1 cellular context compared by ENCODE assay signal in genomic region chr17:2853722-2854580, GRCh38.
TF ChIP-seq lines count a peak whose summit lies in the region.

No MANE protein-coding gene starts in this region.

TF ChIP-seq in HEK293, 187 proteins besides CTCF, POLR2A, EP300 and RAD21 (continued from another document and continues in another):
- TF ChIP-seq ZNF398 (tag by site-specific recombination; IDR thresholded peaks at IDR 0.05) (no peak), ZNF202 (tag by site-specific recombination; IDR thresholded peaks at IDR 0.05; ENCODE audit: borderline replicate concordance) (no peak), ZNF48 (tag by site-specific recombination; IDR thresholded peaks at IDR 0.05) (no peak), ZSCAN16 (tag by site-specific recombination; IDR thresholded peaks at IDR 0.05) (no peak), SP7 (tag by site-specific recombination; IDR thresholded peaks at IDR 0.05) (0 out of 2 replicates have a peak, but pooled peaks have one; percentile 14), ZNF561 (tag by site-specific recombination; IDR thresholded peaks at IDR 0.05; ENCODE audit: borderline replicate concordance) (no peak), ZNF701 (tag by site-specific recombination; IDR thresholded peaks at IDR 0.05) (no peak), ZBTB6 (tag by site-specific recombination; IDR thresholded peaks at IDR 0.05) (no peak), ZSCAN5A (tag by site-specific recombination; IDR thresholded peaks at IDR 0.05) (no peak), ZNF114 (tag by site-specific recombination; IDR thresholded peaks at IDR 0.05) (no peak), SCRT1 (tag by site-specific recombination; IDR thresholded peaks at IDR 0.05; ENCODE audit: borderline replicate concordance) (no peak), KLF1 (tag by site-specific recombination; IDR thresholded peaks at IDR 0.05) (no peak), GFI1B (tag by site-specific recombination; IDR thresholded peaks at IDR 0.05) (no peak), ZNF610 (tag by site-specific recombination; IDR thresholded peaks at IDR 0.05; ENCODE audit: borderline replicate concordance) (no peak), REST (tag by site-specific recombination; IDR thresholded peaks at IDR 0.05) (no peak), ZNF707 (tag by site-specific recombination; IDR thresholded peaks at IDR 0.05) (no peak), ZNF157 (tag by site-specific recombination; IDR thresholded peaks at IDR 0.05) (no peak), ELK4 (IDR thresholded peaks at IDR 0.05; ENCODE audit: borderline replicate concordance, low read depth, low read length) (no peak), ZNF664 (tag by site-specific recombination; IDR thresholded peaks at IDR 0.05) (no peak), ZSCAN18 (tag by site-specific recombination; IDR thresholded peaks at IDR 0.05) (no peak), ZNF777 (tag by site-specific recombination; IDR thresholded peaks at IDR 0.05; ENCODE audit: borderline replicate concordance) (0 out of 2 replicates have a peak, but pooled peaks have one; percentile 42), ZNF658 (tag by site-specific recombination; IDR thresholded peaks at IDR 0.05) (no peak), ZNF580 (tag by site-specific recombination; IDR thresholded peaks at IDR 0.05) (no peak), PATZ1 (tag by site-specific recombination; IDR thresholded peaks at IDR 0.05) (no peak), ZNF121 (tag by site-specific recombination; IDR thresholded peaks at IDR 0.05) (no peak), IKZF3 (tag by site-specific recombination; IDR thresholded peaks at IDR 0.05) (no peak), ZNF19 (tag by site-specific recombination; IDR thresholded peaks at IDR 0.05; ENCODE audit: low read depth) (no peak), ZBTB44 (tag by site-specific recombination; IDR thresholded peaks at IDR 0.05) (no peak), ZNF692 (tag by site-specific recombination; IDR thresholded peaks at IDR 0.05) (no peak), ZBTB17 (tag by site-specific recombination; IDR thresholded peaks at IDR 0.05) (peak; percentile 95), ZFHX2 (tag by site-specific recombination; conservative IDR thresholded peaks at IDR 0.05) (no peak), ZNF211 (tag by site-specific recombination; IDR thresholded peaks at IDR 0.05; ENCODE audit: low read depth) (no peak), MEIS1 (CRISPR knock-in tag; IDR thresholded peaks at IDR 0.05; ENCODE audit: borderline replicate concordance) (no peak), ZNF416 (tag by site-specific recombination; IDR thresholded peaks at IDR 0.05) (no peak), ZNF513 (tag by site-specific recombination; IDR thresholded peaks at IDR 0.05) (no peak), ZNF23 (tag by site-specific recombination; IDR thresholded peaks at IDR 0.05; ENCODE audit: borderline replicate concordance) (no peak), ZNF174 (tag by site-specific recombination; IDR thresholded peaks at IDR 0.05) (no peak), ZSCAN23 (tag by site-specific recombination; IDR thresholded peaks at IDR 0.05) (no peak), ZNF354C (tag by site-specific recombination; IDR thresholded peaks at IDR 0.05; ENCODE audit: borderline replicate concordance, low read depth) (no peak), ZNF596 (tag by site-specific recombination; IDR thresholded peaks at IDR 0.05) (no peak), ZNF341 (tag by site-specific recombination; IDR thresholded peaks at IDR 0.05; ENCODE audit: low read depth) (no peak), ZNF639 (tag by site-specific recombination; IDR thresholded peaks at IDR 0.05) (no peak), SCRT2 (tag by site-specific recombination; IDR thresholded peaks at IDR 0.05) (no peak), SP3 (tag by site-specific recombination; IDR thresholded peaks at IDR 0.05) (no peak), ZNF140 (tag by site-specific recombination; IDR thresholded peaks at IDR 0.05) (no peak)
